Comparison of ENCODE assay signal across 1 cellular context in the genomic region with DNA sequence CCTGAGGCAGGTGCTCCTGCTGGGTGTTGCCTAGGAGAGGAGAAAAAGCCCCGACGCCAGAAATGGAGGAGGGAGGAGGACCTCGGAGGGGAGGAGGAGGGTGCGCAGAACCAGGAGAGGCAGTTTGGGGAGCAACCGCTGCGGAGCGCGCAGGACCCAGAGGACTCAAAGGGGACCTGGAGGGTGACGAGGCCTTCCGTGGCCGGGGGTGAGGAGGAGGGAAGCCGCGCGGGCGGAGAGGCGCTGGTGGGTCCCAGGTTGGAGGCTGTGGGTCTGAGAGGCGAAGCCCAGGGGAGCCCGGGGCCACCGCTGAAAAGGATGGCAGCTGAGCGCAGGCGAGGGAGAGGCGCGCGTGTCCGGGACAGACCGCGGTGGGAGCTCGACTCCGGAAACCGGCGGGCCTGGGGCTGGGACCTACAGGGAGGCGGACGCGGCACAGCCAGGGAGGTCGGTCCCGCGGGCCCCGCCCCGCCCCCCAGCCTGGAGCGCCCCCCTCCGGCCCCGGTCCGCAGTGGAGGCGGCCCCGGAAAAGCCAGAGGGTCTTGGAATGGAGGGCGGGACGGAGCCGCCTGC.
TF ChIP-seq lines count a peak whose summit lies in the region.

No MANE protein-coding gene starts in this region.

TF ChIP-seq in SK-N-SH treated with all-trans-retinoic acid at 6 μM for 48 hours, 23 proteins besides CTCF, POLR2A, EP300 and RAD21 (continued from another document):
- TF ChIP-seq, protein P1, sequence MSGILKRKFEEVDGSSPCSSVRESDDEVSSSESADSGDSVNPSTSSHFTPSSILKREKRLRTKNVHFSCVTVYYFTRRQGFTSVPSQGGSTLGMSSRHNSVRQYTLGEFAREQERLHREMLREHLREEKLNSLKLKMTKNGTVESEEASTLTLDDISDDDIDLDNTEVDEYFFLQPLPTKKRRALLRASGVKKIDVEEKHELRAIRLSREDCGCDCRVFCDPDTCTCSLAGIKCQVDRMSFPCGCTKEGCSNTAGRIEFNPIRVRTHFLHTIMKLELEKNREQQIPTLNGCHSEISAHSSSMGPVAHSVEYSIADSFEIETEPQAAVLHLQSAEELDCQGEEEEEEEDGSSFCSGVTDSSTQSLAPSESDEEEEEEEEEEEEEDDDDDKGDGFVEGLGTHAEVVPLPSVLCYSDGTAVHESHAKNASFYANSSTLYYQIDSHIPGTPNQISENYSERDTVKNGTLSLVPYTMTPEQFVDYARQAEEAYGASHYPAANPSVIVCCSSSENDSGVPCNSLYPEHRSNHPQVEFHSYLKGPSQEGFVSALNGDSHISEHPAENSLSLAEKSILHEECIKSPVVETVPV (CRISPR knock-in tag; IDR thresholded peaks at IDR 0.05), result no peak
- TF ChIP-seq CSDC2 (CRISPR knock-in tag; IDR thresholded peaks at IDR 0.05) (no peak), ZFP30 (CRISPR knock-in tag; IDR thresholded peaks at IDR 0.05) (no peak), ZC3H10 (CRISPR knock-in tag; IDR thresholded peaks at IDR 0.05) (no peak)
